ENCODE assay signal across 8 cellular contexts in the genomic region with DNA sequence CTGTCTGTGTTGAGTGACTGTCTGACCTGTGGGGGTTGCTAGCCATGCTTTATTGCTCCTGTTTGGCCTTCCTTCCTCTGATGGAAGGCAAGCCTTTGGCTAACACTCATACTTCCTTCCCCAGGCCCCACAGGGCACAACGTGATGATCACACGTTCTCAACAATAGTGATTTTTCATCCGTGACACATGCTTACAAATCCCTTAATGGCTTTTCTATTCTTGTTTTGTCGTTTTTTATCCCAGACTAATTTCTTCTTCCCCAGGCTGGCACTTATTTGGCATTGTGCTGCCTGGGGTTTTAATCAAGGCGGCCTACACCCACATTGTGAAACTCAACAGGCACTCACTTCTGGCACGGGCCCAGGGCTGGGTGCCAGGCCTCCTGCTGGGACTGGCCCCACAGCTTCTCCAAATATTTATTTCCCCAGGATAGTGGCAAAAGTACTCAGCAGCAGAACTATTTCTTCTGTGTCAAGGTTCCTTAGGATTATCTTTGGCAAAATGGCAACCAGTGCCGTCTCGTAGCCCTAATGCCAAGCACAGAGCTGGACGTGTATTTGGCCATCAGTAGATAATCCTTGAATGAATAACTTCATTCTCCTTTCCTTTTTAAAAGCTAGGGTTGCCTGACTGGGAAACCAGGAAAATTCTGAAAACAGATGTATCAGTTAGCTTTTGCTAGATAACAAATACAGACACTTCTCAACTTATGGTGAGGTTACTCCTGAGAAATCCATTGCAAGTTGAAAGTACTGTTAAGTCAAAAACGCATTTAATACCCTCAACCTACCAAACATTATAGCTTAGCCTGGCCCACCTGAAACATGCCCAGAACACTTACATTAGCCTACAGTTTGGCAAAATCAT. TPM values are rescaled to one million over a fixed set of nuclear protein-coding genes. Genes with fewer than 3 reads are reported as not detected.
DNase-seq lines count a peak whose midpoint lies in the region; ATAC-seq, FAIRE-seq and TF ChIP-seq lines count a peak whose summit lies in the region.

No MANE protein-coding gene starts in this region.

- POLR2A ChIA-PET in A549 (lab: Yijun Ruan, JAX) = no interaction called here
- POLR2A ChIA-PET in GM10248 (lab: Yijun Ruan, JAX) = no interaction called here

- peak in 1 of 2 experiments; percentile 32; a peak in 2 of 5 replicates for TF ChIP-seq EP300 in A549 (IDR thresholded peaks at IDR 0.05)

- 64% methylated on average over 10 of the region's 10 CpGs for WGBS in A549 (ENCODE audit: missing lambda C conversion rate)
- 9 to 14% methylated on average over 10 of the region's 10 CpGs for WGBS in GM23248 (ENCODE audit: low coverage in 1 of 2, low lambda C conversion rate in 2 of 2, missing lambda C conversion rate in 2 of 2), 2 experiments

- ATAC-seq in A549 (0 out of 6 replicates have a peak, but pooled peaks of 1 of the 2 experiments have one; percentile 15), esophagus mucosa (peak; percentile 91), omental fat pad (ENCODE audit: low FRiP score) (peak; percentile 87), HG03457 (IDR thresholded peaks at IDR 0.05; ENCODE audit: unreplicated experiment) (no peak)

- no peak for FAIRE-seq in A549 (lab: Jason Lieb, UNC)

- CTCF ChIA-PET in A549 (lab: Yijun Ruan, JAX) = interaction anchor here (0.7 to 4.0 kb wide), 5 partner anchors 15 to 45 kb away, joined by 3 to 17 read pairs (median 4); no protein-coding TSS in a partner anchor
- CTCF ChIA-PET in GM10248 (lab: Yijun Ruan, JAX) = interaction anchor here (1.2 to 9.0 kb wide), 10 partner anchors 10 to 51 kb away, joined by 4 to 76 read pairs (median 9); no protein-coding TSS in a partner anchor

- 0 out of 2 replicates have a peak overlapping the region, but pooled peaks have one; percentile 38 for H3K9ac ChIP-seq in GM23248

- H3K9me3 ChIP-seq in A549 = peaks cover 4% of the 10 kb centered on the region; the same call in 1 of the 3 replicates
- no peaks in the 10 kb centered on the region for H3K9me3 ChIP-seq in GM23248 (ENCODE audit: low read depth)

- no peak for TF ChIP-seq CTCF in A549 (IDR thresholded peaks at IDR 0.05)
- TF ChIP-seq CTCF in omental fat pad (IDR thresholded peaks at IDR 0.05) = no peak
- no peak for TF ChIP-seq CTCF in GM10248 (IDR thresholded peaks at IDR 0.05; ENCODE audit: control extremely low read depth, extremely low read depth, low read depth, missing control alignments)

- H3K79me2 ChIP-seq in GM23248 (ENCODE audit: insufficient read depth) = peaks cover 7% of the 10 kb centered on the region; the same call in 1 of the 2 replicates

- H2AFZ ChIP-seq in GM23248 = no peak overlapping the region

- TF ChIP-seq RAD21 in A549 (conservative IDR thresholded peaks at IDR 0.05 in 1 of 2, IDR thresholded peaks at IDR 0.05 in 1 of 2) = no peak

- peak; percentile 10 to 38 for DNase-seq in A549 (ENCODE audit: low read depth in 1 of 2, low spot score in 1 of 2)
- DNase-seq in GM23248 = peak; percentile 83
- DNase-seq in RPMI8226 = peak; percentile 84
- DNase-seq in omental fat pad (ENCODE audit: low spot score) = peak; percentile 70
- DNase-seq in GM10248 (ENCODE audit: extremely low spot score) = no peak
- no peak for DNase-seq in activated CD4-positive, CD25-positive, alpha-beta regulatory T cell treated with anti-CD3 and anti-CD28 coated beads, Interleukin-2, amount 50 U/mL, for 72 hours

- no peaks in the 10 kb centered on the region for H3K27me3 ChIP-seq in GM23248 (replicated peaks; ENCODE audit: insufficient read depth)

- TF ChIP-seq POLR2A in A549 (IDR thresholded peaks at IDR 0.05; ENCODE audit: low read length) = no peak

- no peaks in the 10 kb centered on the region for H3K36me3 ChIP-seq in GM23248 (ENCODE audit: low read depth)

- H3K4me3 ChIP-seq in A549 (no peak overlapping the region), GM23248 (peak overlapping the region; percentile 23)

- H3K27ac ChIP-seq in A549 = 0 out of 6 replicates have a peak overlapping the region, but pooled peaks of 1 of the 2 experiments have one; percentile 32
- peak overlapping the region; percentile 68 for H3K27ac ChIP-seq in GM23248

- no peaks in the 10 kb centered on the region for H3K9me2 ChIP-seq in GM23248 (ENCODE audit: insufficient read depth)

- in situ Hi-C loops in GM23248 (cut with MboI) = no loop called here

- H3K4me1 ChIP-seq in A549 (peaks cover 32% of the 10 kb centered on the region), GM23248 (ENCODE audit: insufficient read depth) (peaks cover 27% of the 10 kb centered on the region)

- H3K4me2 ChIP-seq in A549 (peak overlapping the region; percentile 36), GM23248 (ENCODE audit: unreplicated experiment) (peak overlapping the region; percentile 54)

- H4K20me1 ChIP-seq in GM23248 (ENCODE audit: insufficient read depth) = no peaks in the 10 kb centered on the region

- H3F3A ChIP-seq in GM23248 (ENCODE audit: insufficient read depth) = peaks cover 25% of the 10 kb centered on the region

TF ChIP-seq in A549, 52 proteins besides CTCF, POLR2A, EP300 and RAD21:
- TF ChIP-seq, protein P1, sequence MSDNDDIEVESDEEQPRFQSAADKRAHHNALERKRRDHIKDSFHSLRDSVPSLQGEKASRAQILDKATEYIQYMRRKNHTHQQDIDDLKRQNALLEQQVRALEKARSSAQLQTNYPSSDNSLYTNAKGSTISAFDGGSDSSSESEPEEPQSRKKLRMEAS (IDR thresholded peaks at IDR 0.05) = peak; percentile 40; the same call in 1 of the 2 replicates
- TF ChIP-seq EHMT2 (IDR thresholded peaks at IDR 0.05; ENCODE audit: low read depth) (no peak), CEBPB (IDR thresholded peaks at IDR 0.05) (peak; percentile 55 to 61; a peak in 3 of 4 replicates), GATA3 (IDR thresholded peaks at IDR 0.05; ENCODE audit: borderline replicate concordance) (peak; percentile 31; the same call in 1 of the 2 replicates), NPAS2 (CRISPR knock-in tag; IDR thresholded peaks at IDR 0.05; ENCODE audit: borderline replicate concordance) (no peak), RFX5 (IDR thresholded peaks at IDR 0.05) (no peak), RCOR1 (IDR thresholded peaks at IDR 0.05; ENCODE audit: low read depth, low read length) (no peak)
- TF ChIP-seq, protein P2, sequence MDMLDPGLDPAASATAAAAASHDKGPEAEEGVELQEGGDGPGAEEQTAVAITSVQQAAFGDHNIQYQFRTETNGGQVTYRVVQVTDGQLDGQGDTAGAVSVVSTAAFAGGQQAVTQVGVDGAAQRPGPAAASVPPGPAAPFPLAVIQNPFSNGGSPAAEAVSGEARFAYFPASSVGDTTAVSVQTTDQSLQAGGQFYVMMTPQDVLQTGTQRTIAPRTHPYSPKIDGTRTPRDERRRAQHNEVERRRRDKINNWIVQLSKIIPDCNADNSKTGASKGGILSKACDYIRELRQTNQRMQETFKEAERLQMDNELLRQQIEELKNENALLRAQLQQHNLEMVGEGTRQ (IDR thresholded peaks at IDR 0.05) = no peak

RNA-seq across cellular contexts. Expression of a gene that starts 30.6 kb away (rescaled TPM):
- polyA plus RNA-seq in A549 (2011; rRNA removed) = 18.7 and 27.1 TPM in 2 replicates
- 35.7 and 42.0 TPM in 2 replicates for polyA plus RNA-seq in A549 (2012; cell fraction: cytosol; rRNA removed)
- polyA plus RNA-seq in A549 (2012; cell fraction: nucleus; rRNA removed) = 31.6 and 34.6 TPM in 2 replicates
- 12.9 to 15.3 TPM (median 14.2 TPM) in 3 replicates for polyA plus RNA-seq in A549 (2017; fragmentation: RNase III; extraction: RNeasy Plus Mini Kit Qiagen cat#74134 plus additional on column Dnase treatment)
- polyA minus RNA-seq in A549 (2011; rRNA and poly(A)+ RNA removed) = 17.8 and 23.1 TPM in 2 replicates
- total RNA-seq in GM23248 (2014; rRNA removed; shearing (Covaris generic)) = 6.3 and 7.1 TPM in 2 replicates
- polyA plus RNA-seq in GM23248 (2016; fragmentation: Nextera tagmentation; extraction: Ambion mirVana) = 21.5 and 23.0 TPM in 2 replicates
- 1.2 TPM for total RNA-seq in esophagus mucosa
- total RNA-seq in omental fat pad = 10 to 100 TPM; 18.0 to 34.7 (median 31.3) TPM

Comparison
In these comparisons a context has a peak if more than half of its experiments do, and no peak if none do; other contexts are left out.
1. DNase-seq: peak in A549 (2 of 2), GM23248 (single experiment), RPMI8226 (single experiment) and omental fat pad (single experiment); none in GM10248 (single experiment) and activated CD4-positive, CD25-positive, alpha-beta regulatory T cell treated with anti-CD3 and anti-CD28 coated beads, Interleukin-2, amount 50 U/mL, for 72 hours (single experiment).